ENCODE assay signal across 8 cellular contexts in the genomic region with DNA sequence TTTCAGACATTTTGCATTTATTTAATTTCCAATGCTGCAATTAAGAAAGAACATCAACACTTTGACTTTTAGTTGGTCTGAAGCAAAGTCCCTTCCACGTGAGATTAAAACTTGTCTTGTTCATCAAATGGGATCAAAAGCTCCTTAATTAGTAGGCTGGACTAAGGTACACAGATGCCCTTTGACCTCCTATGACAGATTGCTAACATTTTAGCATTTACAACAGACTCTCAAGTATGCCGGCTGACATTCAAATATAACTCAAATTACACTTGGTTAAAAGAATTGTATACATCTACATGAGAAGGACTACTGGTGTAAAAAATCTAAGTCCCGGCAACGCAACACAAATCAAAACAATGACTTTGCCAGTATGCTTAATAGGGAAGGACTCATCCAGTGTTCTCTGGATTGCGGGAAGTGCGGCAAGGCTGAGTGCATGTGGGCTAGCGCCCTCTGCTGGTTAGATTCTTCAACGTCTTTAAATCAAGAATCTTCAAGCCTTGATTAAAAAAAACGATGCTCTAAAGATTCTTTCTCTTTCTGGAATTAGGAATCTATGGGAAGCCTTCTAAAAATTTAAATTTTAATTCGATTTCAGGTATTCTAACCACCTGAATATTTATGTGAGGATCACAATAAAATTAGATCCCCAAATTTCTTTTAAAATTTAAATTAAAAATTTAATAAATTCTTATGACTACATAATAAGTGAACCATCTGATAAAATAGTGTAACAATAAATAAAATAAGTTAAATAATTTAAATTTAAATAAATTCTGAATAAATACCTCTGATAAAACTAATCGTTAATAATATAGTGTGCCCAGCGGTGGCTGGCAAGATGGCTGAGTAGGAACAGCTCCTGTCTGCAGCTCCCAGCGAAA.
DNase-seq lines count a peak whose midpoint lies in the region; ATAC-seq, FAIRE-seq and TF ChIP-seq lines count a peak whose summit lies in the region.

No MANE protein-coding gene starts in this region.

- H3K9me3 ChIP-seq in A549: no peaks in the 10 kb centered on the region
- H3K9me3 ChIP-seq in mucosa of descending colon: no peaks in the 10 kb centered on the region

- no peak for TF ChIP-seq EP300 in A549 (IDR thresholded peaks at IDR 0.05)

- H3K27ac Mint-ChIP-seq in activated CD4-positive, alpha-beta memory T cell treated with anti-CD3 and anti-CD28 coated beads, Interleukin-2, amount 10 ng/mL, durations not matched to agents 7 days and 5 days: no peak overlapping the region

- peak in 1 of 2 experiments; percentile 61; a peak in 2 of 6 replicates for ATAC-seq in A549
- peak; percentile 88 for ATAC-seq in mucosa of descending colon

- TF ChIP-seq POLR2A in A549 (IDR thresholded peaks at IDR 0.05; ENCODE audit: low read length): no peak
- no peak for TF ChIP-seq POLR2A in GM12892 (IDR thresholded peaks at IDR 0.05; ENCODE audit: low read depth, low read length)

- intact Hi-C loops in mucosa of descending colon (cut with DNase I, micrococcal nuclease): no loop called here

- no peaks in the 10 kb centered on the region for H3K9me3 Mint-ChIP-seq in activated CD4-positive, alpha-beta memory T cell treated with anti-CD3 and anti-CD28 coated beads, Interleukin-2, amount 10 ng/mL, durations not matched to agents 7 days and 5 days

- H3K36me3 ChIP-seq in mucosa of descending colon (ENCODE audit: low read depth): no peaks in the 10 kb centered on the region

- no peak for FAIRE-seq in A549 (lab: Jason Lieb, UNC)
- FAIRE-seq in GM12892 (lab: Jason Lieb, UNC): peak; percentile 50

- peak; percentile 56 to 66 for TF ChIP-seq RAD21 in A549 (conservative IDR thresholded peaks at IDR 0.05 in 1 of 2, IDR thresholded peaks at IDR 0.05 in 1 of 2)

- 10% methylated on average over 13 of the region's 13 CpGs for WGBS in A549 (ENCODE audit: missing lambda C conversion rate)

- H3K4me1 ChIP-seq in A549 (no peaks in the 10 kb centered on the region), mucosa of descending colon (ENCODE audit: low read depth) (no peaks in the 10 kb centered on the region)

- H3K4me3 Mint-ChIP-seq in activated CD4-positive, alpha-beta memory T cell treated with anti-CD3 and anti-CD28 coated beads, Interleukin-2, amount 10 ng/mL, durations not matched to agents 7 days and 5 days: no peak overlapping the region

- H3K27ac ChIP-seq in A549 (no peak overlapping the region), substantia nigra (ENCODE audit: low read depth, low read length, poor library complexity, severe bottlenecking) (no peak overlapping the region)

- peak; percentile 65 for TF ChIP-seq CTCF in A549 (IDR thresholded peaks at IDR 0.05)
- peak; percentile 91 for TF ChIP-seq CTCF in epithelial cell of proximal tubule (conservative IDR thresholded peaks at IDR 0.05; ENCODE audit: low read depth, low read length)
- TF ChIP-seq CTCF in mucosa of descending colon (IDR thresholded peaks at IDR 0.05): peak; percentile 59

- peak; percentile 31 to 76 for DNase-seq in A549 (ENCODE audit: low read depth in 1 of 2, low spot score in 1 of 2)
- no peak for DNase-seq in GM12892 (ENCODE audit: insufficient read length)
- DNase-seq in HK-2 (ENCODE audit: unreplicated experiment): peak; percentile 60
- peak; percentile 18 to 78 for DNase-seq in NCI-H526 (lab: John Stamatoyannopoulos, UW)
- peak; percentile 36 for DNase-seq in activated CD4-positive, alpha-beta memory T cell treated with anti-CD3 and anti-CD28 coated beads, Interleukin-2, amount 10 ng/mL, durations not matched to agents 7 days and 5 days
- peak; percentile 33 for DNase-seq in epithelial cell of proximal tubule (ENCODE audit: low read depth)
- DNase-seq in mucosa of descending colon: peak in 2 of 3 donors; percentile 44 to 89
- peak in 42 of 49 donors; percentile 1 to 68 (median 34) for DNase-seq in substantia nigra (lab: John Stamatoyannopoulos, UW)

- CTCF ChIA-PET in A549 (lab: Yijun Ruan, JAX): interaction anchor here (0.6 to 1.5 kb wide), 10 partner anchors 8 to 1313 kb away, joined by 3 to 8 read pairs (median 3); no protein-coding TSS in a partner anchor
- CTCF ChIA-PET in activated CD4-positive, alpha-beta memory T cell treated with anti-CD3 and anti-CD28 coated beads, Interleukin-2, amount 10 ng/mL, durations not matched to agents 7 days and 5 days (lab: Charles Lee): interaction anchor here (0.8 to 1.7 kb wide), 5 partner anchors 11 to 1177 kb away, joined by 3 to 6 read pairs (median 3); no protein-coding TSS in a partner anchor

- H3K36me3 Mint-ChIP-seq in activated CD4-positive, alpha-beta memory T cell treated with anti-CD3 and anti-CD28 coated beads, Interleukin-2, amount 10 ng/mL, durations not matched to agents 7 days and 5 days (ENCODE audit: low read depth): no peaks in the 10 kb centered on the region

- H3K4me3 ChIP-seq in A549 (no peak overlapping the region), epithelial cell of proximal tubule (ENCODE audit: low read depth, low read length) (peak overlapping the region; percentile 21), mucosa of descending colon (no peak overlapping the region)

- H3K27me3 Mint-ChIP-seq in activated CD4-positive, alpha-beta memory T cell treated with anti-CD3 and anti-CD28 coated beads, Interleukin-2, amount 10 ng/mL, durations not matched to agents 7 days and 5 days: no peaks in the 10 kb centered on the region

- peak overlapping the region; percentile 42; the same call in 1 of the 3 replicates for H3K4me2 ChIP-seq in A549

- no peaks in the 10 kb centered on the region for H3K4me1 Mint-ChIP-seq in activated CD4-positive, alpha-beta memory T cell treated with anti-CD3 and anti-CD28 coated beads, Interleukin-2, amount 10 ng/mL, durations not matched to agents 7 days and 5 days

- POLR2A ChIA-PET in A549 (lab: Yijun Ruan, JAX): no interaction called here
- POLR2A ChIA-PET in activated CD4-positive, alpha-beta memory T cell treated with anti-CD3 and anti-CD28 coated beads, Interleukin-2, amount 10 ng/mL, durations not matched to agents 7 days and 5 days (lab: Charles Lee): no interaction called here

TF ChIP-seq in A549, 52 proteins besides CTCF, POLR2A, EP300 and RAD21:
- TF ChIP-seq SMC3 (IDR thresholded peaks at IDR 0.05): peak; percentile 71
- no peak for TF ChIP-seq ZC3H11A (IDR thresholded peaks at IDR 0.05)
- TF ChIP-seq FOSL2 (IDR thresholded peaks at IDR 0.05): no peak
- TF ChIP-seq FOSL2 (CRISPR knock-in tag; IDR thresholded peaks at IDR 0.05): no peak
- TF ChIP-seq MAZ (IDR thresholded peaks at IDR 0.05; ENCODE audit: borderline replicate concordance, low read depth, low read length): no peak
- no peak for TF ChIP-seq POLR2AphosphoS2 (conservative IDR thresholded peaks at IDR 0.05; ENCODE audit: low read length)
- no peak for TF ChIP-seq KDM5A (IDR thresholded peaks at IDR 0.05)
